Comparison of ENCODE assay signal across 21 cellular contexts in genomic region chr15:29573197-29573838, GRCh38.
"Had no signal": no experiment of that assay in that cellular context is flagged by ENCODE, and none has a peak within 500 bp of the region (broad histone marks: within the 10 kb centered on the region; RNA-seq: fewer than 3 reads in every experiment).

No MANE protein-coding gene starts in this region.

- H3K4me1 ChIP-seq: gastrocnemius medialis, psoas muscle had no signal

- H3K27me3 ChIP-seq: ovary had no signal

- H3K4me3 ChIP-seq: dorsolateral prefrontal cortex, gastrocnemius medialis, lung, ovary, psoas muscle, sigmoid colon, stomach, tibial artery had no signal

- H3K9me3 ChIP-seq: gastrocnemius medialis, ovary, psoas muscle, sigmoid colon, stomach, tibial artery had no signal

- ATAC-seq: gastrocnemius medialis; left lobe of liver; natural killer cell; psoas muscle; right cardiac atrium; stimulated activated effector memory CD8-positive, alpha-beta T cell treated with anti-CD3 and anti-CD28 coated beads, Interleukin-12 subunit alpha, Interleukin-12 subunit beta, amount 100 ng/mL, for 72 hours had no signal

- DNase-seq: dorsolateral prefrontal cortex; effector CD4-positive, alpha-beta T cell; foreskin fibroblast; gastrocnemius medialis; head of caudate nucleus; kidney; natural killer cell; occipital lobe; ovary; posterior cingulate gyrus; psoas muscle; right cardiac atrium; sigmoid colon; stimulated activated CD4-positive, alpha-beta T cell treated with anti-CD3 and anti-CD28 coated beads, Interleukin-2, amount 100 ng/mL, for 24 hours; stimulated activated CD4-positive, alpha-beta T cell treated with anti-CD3 and anti-CD28 coated beads, Interleukin-4, amount 100 ng/mL, for 24 hours; stimulated activated naive CD4-positive, alpha-beta T cell treated with Interleukin-2 at 50 U/mL for 16 hours; stomach; tibial artery had no signal

- H3K27ac ChIP-seq: dorsolateral prefrontal cortex, gastrocnemius medialis, ovary, psoas muscle, sigmoid colon, stomach, tibial artery had no signal

- H3K36me3 ChIP-seq: gastrocnemius medialis, ovary, sigmoid colon, stomach, tibial artery had no signal
